In the genomic region with DNA sequence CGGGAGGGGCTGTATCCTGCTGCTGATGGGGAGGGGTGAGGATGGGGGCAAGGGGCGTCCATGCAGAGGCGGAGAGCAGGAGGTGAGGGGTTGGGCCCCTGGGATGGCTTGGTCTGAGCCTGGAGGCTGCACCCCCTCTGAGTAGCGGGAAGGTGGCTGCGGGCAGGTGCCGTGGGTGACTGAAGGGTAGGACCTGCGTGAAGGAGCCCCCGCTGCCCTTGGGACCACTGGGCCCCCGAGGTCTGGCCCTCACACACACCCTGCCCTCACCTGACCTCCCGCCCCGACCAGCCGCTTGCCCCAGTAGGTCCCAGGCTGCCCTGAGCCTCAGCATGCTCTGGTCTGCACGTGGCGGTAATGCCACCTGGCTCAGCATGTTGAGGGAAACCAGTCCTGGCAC, we compare ENCODE assay signal across 24 cellular contexts. TPM values are rescaled to one million over a fixed set of nuclear protein-coding genes. Genes with fewer than 3 reads are reported as not detected.
DNase-seq lines count a peak whose midpoint lies in the region; ATAC-seq, FAIRE-seq and TF ChIP-seq lines count a peak whose summit lies in the region.
"Had no signal": no experiment of that assay in that cellular context is flagged by ENCODE, and none has a peak within 500 bp of the region (broad histone marks: within the 10 kb centered on the region; RNA-seq: fewer than 3 reads in every experiment).

No MANE protein-coding gene starts in this region.

- no peak for FAIRE-seq in HepG2 (lab: Jason Lieb, UNC)
- FAIRE-seq: colon, GM19239 had no signal

- no TSS peak for BruUV-seq in HepG2 (replicated peaks; lab: Mats Ljungman, UMichigan)

- no peak overlapping the region for H2AFZ ChIP-seq in HepG2 (ENCODE audit: low read length)

- H3K4me2 ChIP-seq in HepG2 (ENCODE audit: low read depth, low read length), result peak overlapping the region; percentile 95

- WGBS in HepG2 (ENCODE audit: low lambda C conversion rate), result 2% methylated on average over 7 of the region's 14 CpGs

- H3K27ac ChIP-seq in cardiac muscle cell, result peak overlapping the region; percentile 96
- H3K27ac ChIP-seq in HepG2 (ENCODE audit: extremely low read length, insufficient read depth, low read length), result no peak overlapping the region
- H3K27ac ChIP-seq in uterus, result peak overlapping the region; percentile 96 to 99

- in situ Hi-C loops in HepG2 (cut with HindIII; ENCODE audit: extremely low pct_ligation_motif_present, low pct_unique_long_range_greater_than_20kb), result no loop called here

- H3K27ac Mint-ChIP-seq in stimulated activated effector memory CD8-positive, alpha-beta T cell treated with anti-CD3 and anti-CD28 coated beads, Interleukin-12 subunit alpha, Interleukin-12 subunit beta, amount 100 ng/mL, for 72 hours, result peak overlapping the region; percentile 34
- H3K27ac Mint-ChIP-seq in osteocyte (ENCODE audit: unreplicated experiment), result no peak overlapping the region
- H3K27ac Mint-ChIP-seq: CD4-positive, alpha-beta T cell; IgD-negative memory B cell had no signal

- H3K27me3 ChIP-seq in cardiac muscle cell (no peaks in the 10 kb centered on the region), HepG2 (ENCODE audit: control insufficient read depth in 1 of 2, insufficient read depth in 2 of 2, low read length in 2 of 2) (peaks cover 2 to 15% of the 10 kb centered on the region in 2 experiments; a peak in 2 of 5 replicates), uterus (no peaks in the 10 kb centered on the region)
- H3K27me3 ChIP-seq: brain microvascular endothelial cell, right lobe of liver had no signal

- H3K4me3 ChIP-seq in cardiac muscle cell, result no peak overlapping the region
- H3K4me3 ChIP-seq in HepG2 (replicated peaks in 1 of 3; ENCODE audit: insufficient read depth in 1 of 3, low read depth in 2 of 3, low read length in 3 of 3), result peak overlapping the region in 1 of 3 experiments; percentile 64; a peak in 2 of 6 replicates
- no peak overlapping the region for H3K4me3 ChIP-seq in uterus
- H3K4me3 ChIP-seq: right lobe of liver had no signal

- TF ChIP-seq POLR2A in HepG2 (IDR thresholded peaks at IDR 0.05; ENCODE audit: insufficient read depth in 1 of 2, low read depth in 2 of 2, low read length in 2 of 2) (no peak), uterus (IDR thresholded peaks at IDR 0.05) (no peak)

- no peak overlapping the region for H3K9ac ChIP-seq in HepG2 (ENCODE audit: insufficient read depth, low read depth, low read length)

- H3K9me3 ChIP-seq in cardiac muscle cell (ENCODE audit: low read depth) (no peaks in the 10 kb centered on the region), HepG2 (ENCODE audit: low read length) (no peaks in the 10 kb centered on the region), uterus (no peaks in the 10 kb centered on the region)
- H3K9me3 ChIP-seq: right lobe of liver had no signal

- intact Hi-C loops in Right ventricle myocardium superior (cut with DNase I), result no loop called here
- intact Hi-C loops in HepG2 (cut with micrococcal nuclease; ENCODE audit: unreplicated experiment), result no loop called here
- intact Hi-C loops in uterus (cut with DNase I; ENCODE audit: low total_unique reads), result no loop called here

- POLR2A ChIA-PET in HepG2 (lab: Yijun Ruan, JAX), result interaction anchor here (1.0 to 1.3 kb wide), 2 partner anchors 15 to 20 kb away, joined by 3 to 4 read pairs; no protein-coding TSS in a partner anchor

- H3K4me1 Mint-ChIP-seq in stimulated activated effector memory CD8-positive, alpha-beta T cell treated with anti-CD3 and anti-CD28 coated beads, Interleukin-12 subunit alpha, Interleukin-12 subunit beta, amount 100 ng/mL, for 72 hours, result no peaks in the 10 kb centered on the region
- H3K4me1 Mint-ChIP-seq in osteocyte (ENCODE audit: unreplicated experiment), result peaks cover 15% of the 10 kb centered on the region

- H3K9me3 Mint-ChIP-seq in stimulated activated effector memory CD8-positive, alpha-beta T cell treated with anti-CD3 and anti-CD28 coated beads, Interleukin-12 subunit alpha, Interleukin-12 subunit beta, amount 100 ng/mL, for 72 hours, result peaks cover 3% of the 10 kb centered on the region
- H3K9me3 Mint-ChIP-seq in osteocyte (ENCODE audit: unreplicated experiment), result no peaks in the 10 kb centered on the region
- H3K9me3 Mint-ChIP-seq: CD4-positive, alpha-beta T cell; IgD-negative memory B cell had no signal

- TF ChIP-seq RAD21 in HepG2 (CRISPR knock-in tag; IDR thresholded peaks at IDR 0.05), result no peak

- CTCF ChIA-PET in HepG2 (lab: Yijun Ruan, JAX; ENCODE audit: low intra/inter-chr PET ratio, low total read pairs), result no interaction called here

- H3K27me3 Mint-ChIP-seq in osteocyte (ENCODE audit: unreplicated experiment), result no peaks in the 10 kb centered on the region
- H3K27me3 Mint-ChIP-seq: CD4-positive, alpha-beta T cell; IgD-negative memory B cell had no signal

- TF ChIP-seq EP300 in HepG2 (IDR thresholded peaks at IDR 0.05; ENCODE audit: low read depth in 2 of 2, low read length in 2 of 2) (no peak), HepG2 (CRISPR knock-in tag; IDR thresholded peaks at IDR 0.05; ENCODE audit: borderline replicate concordance) (no peak)

- no peaks in the 10 kb centered on the region for H3K36me3 ChIP-seq in cardiac muscle cell
- H3K36me3 ChIP-seq in HepG2 (replicated peaks in 1 of 2; ENCODE audit: control insufficient read depth in 1 of 2, insufficient read depth in 2 of 2, low read length in 2 of 2), result no peaks in the 10 kb centered on the region
- H3K36me3 ChIP-seq in uterus, result no peaks in the 10 kb centered on the region
- H3K36me3 ChIP-seq: brain microvascular endothelial cell, right lobe of liver had no signal

- ATAC-seq in Right ventricle myocardium superior (ENCODE audit: poor library complexity), result no peak
- peak; percentile 9 for ATAC-seq in HepG2
- ATAC-seq in stimulated activated effector memory CD8-positive, alpha-beta T cell treated with anti-CD3 and anti-CD28 coated beads, Interleukin-12 subunit alpha, Interleukin-12 subunit beta, amount 100 ng/mL, for 72 hours, result no peak
- no peak for ATAC-seq in HG03159 (IDR thresholded peaks at IDR 0.05; ENCODE audit: unreplicated experiment)
- ATAC-seq: naive thymus-derived CD4-positive, alpha-beta T cell had no signal

- H4K20me1 ChIP-seq in HepG2 (ENCODE audit: insufficient read depth, low read length), result no peaks in the 10 kb centered on the region

- H3K4me3 Mint-ChIP-seq in stimulated activated effector memory CD8-positive, alpha-beta T cell treated with anti-CD3 and anti-CD28 coated beads, Interleukin-12 subunit alpha, Interleukin-12 subunit beta, amount 100 ng/mL, for 72 hours, result no peak overlapping the region
- no peak overlapping the region for H3K4me3 Mint-ChIP-seq in osteocyte (ENCODE audit: unreplicated experiment)
- H3K4me3 Mint-ChIP-seq: CD4-positive, alpha-beta T cell; IgD-negative memory B cell; naive thymus-derived CD4-positive, alpha-beta T cell had no signal

- H3K79me2 ChIP-seq in HepG2 (ENCODE audit: insufficient read depth, low read length), result no peaks in the 10 kb centered on the region

- H3K36me3 Mint-ChIP-seq in stimulated activated effector memory CD8-positive, alpha-beta T cell treated with anti-CD3 and anti-CD28 coated beads, Interleukin-12 subunit alpha, Interleukin-12 subunit beta, amount 100 ng/mL, for 72 hours, result no peaks in the 10 kb centered on the region
- no peaks in the 10 kb centered on the region for H3K36me3 Mint-ChIP-seq in osteocyte (ENCODE audit: unreplicated experiment)
- H3K36me3 Mint-ChIP-seq: naive thymus-derived CD4-positive, alpha-beta T cell had no signal

- DNase-seq in cardiac muscle cell (ENCODE audit: low read depth in 1 of 2, low spot score in 1 of 2) (no peak), Right ventricle myocardium superior (no peak), HepG2 (ENCODE audit: low spot score) (no peak), uterus (peak in 1 of 2 donors; percentile 30), amygdala (lab: John Stamatoyannopoulos, UW) (no peak), osteocyte (ENCODE audit: extremely low spot score, unreplicated experiment) (no peak)
- no peak for DNase-seq in stimulated activated effector memory CD8-positive, alpha-beta T cell treated with anti-CD3 and anti-CD28 coated beads, Interleukin-12 subunit alpha, Interleukin-12 subunit beta, amount 100 ng/mL, for 72 hours (ENCODE audit: low spot score in 2 of 2)
- DNase-seq: 8988T; activated CD8-positive, alpha-beta memory T cell treated with anti-CD3 and anti-CD28 coated beads for 24 hours; activated gamma-delta T cell; activated T-cell treated with anti-CD3 and anti-CD28 coated beads, Interleukin-2, amount 50 U/mL, for 1 hour; brain microvascular endothelial cell; CD4-positive, alpha-beta T cell; kidney glomerular epithelial cell; mesendoderm; naive thymus-derived CD4-positive, alpha-beta T cell; NCI-H1092 treated with DMSO at 0.1 percent for 48 hours; NCI-H1930; NCI-H526 treated with DMSO at 0.1 percent for 48 hours had no signal

- peaks cover 33% of the 10 kb centered on the region for H3K4me1 ChIP-seq in cardiac muscle cell (ENCODE audit: low read depth)
- peaks cover 66% of the 10 kb centered on the region for H3K4me1 ChIP-seq in HepG2 (ENCODE audit: insufficient read depth, low read length)
- H3K4me1 ChIP-seq in uterus, result peaks cover 9 to 26% of the 10 kb centered on the region in 2 donors

- TF ChIP-seq CTCF in cardiac muscle cell (IDR thresholded peaks at IDR 0.05; ENCODE audit: low read depth, low read length), result no peak
- TF ChIP-seq CTCF in HepG2 (CRISPR knock-in tag; IDR thresholded peaks at IDR 0.05), result no peak
- TF ChIP-seq CTCF in uterus (IDR thresholded peaks at IDR 0.05), result no peak
- TF ChIP-seq CTCF in osteocyte (IDR thresholded peaks at IDR 0.05), result no peak

RNA-seq across cellular contexts. Expression of a gene that starts 12.8 kb away (rescaled TPM):
- total RNA-seq in cardiac muscle cell (25.2 and 31.9 TPM in 2 replicates), Right ventricle myocardium superior (35.1 TPM), HepG2 (2016; rRNA removed; fragmentation: Illumina TruSeq; extraction: Trizol) (6.9 and 9.6 TPM in 2 replicates), uterus (100 to 1,000 TPM in 1 of 4 donors, 10 to 100 TPM in 3; 22.8 to 148 (median 34.9) TPM), osteocyte (131 and 132 TPM in 2 replicates)
- polyA plus RNA-seq in cardiac muscle cell (2.7 and 5.2 TPM in 2 replicates), HepG2 (2011; rRNA removed) (4.7 and 5.9 TPM in 2 replicates)
- 3.4 and 6.3 TPM in 2 replicates for total RNA-seq in HepG2 (2016; cell fraction: cytosol; rRNA removed; fragmentation: Illumina TruSeq; extraction: Trizol; ENCODE audit: low read depth)
- 7.7 and 7.9 TPM in 2 replicates for total RNA-seq in HepG2 (2016; cell fraction: insoluble cytoplasmic fraction; rRNA removed; fragmentation: Illumina TruSeq; extraction: Trizol)
- total RNA-seq in HepG2 (2016; cell fraction: membrane; rRNA removed; fragmentation: Illumina TruSeq; extraction: Trizol), result 4.6 and 5.7 TPM in 2 replicates
- 10.6 and 12.2 TPM in 2 replicates for total RNA-seq in HepG2 (2016; cell fraction: nucleus; rRNA removed; fragmentation: Illumina TruSeq; extraction: Trizol)
- 3.8 and 4.2 TPM in 2 replicates for polyA plus RNA-seq in HepG2 (2011; cell fraction: cytosol; rRNA removed)
- polyA plus RNA-seq in HepG2 (2011; cell fraction: nucleus; rRNA removed), result 20.3 and 21.2 TPM in 2 replicates
- 10.1 and 12.3 TPM in 2 replicates for polyA plus RNA-seq in HepG2 (2012)
- 0.60 and 0.83 TPM in 2 replicates for polyA plus RNA-seq in HepG2 (2016; cell fraction: cytosol; fragmentation: Illumina TruSeq; extraction: Trizol; ENCODE audit: low read depth)
- 16.7 and 23.3 TPM in 2 replicates for polyA plus RNA-seq in HepG2 (2016; cell fraction: insoluble cytoplasmic fraction; fragmentation: Illumina TruSeq; extraction: Trizol; ENCODE audit: low read depth)
- 3.7 and 4.4 TPM in 2 replicates for polyA plus RNA-seq in HepG2 (2016; cell fraction: membrane; fragmentation: Illumina TruSeq; extraction: Trizol; ENCODE audit: low read depth)
- 33.8 and 34.3 TPM in 2 replicates for polyA plus RNA-seq in HepG2 (2016; cell fraction: nucleus; fragmentation: Illumina TruSeq; extraction: Trizol; ENCODE audit: insufficient read depth, low read depth)
- 4.4 and 14.7 TPM in 2 replicates for polyA minus RNA-seq in HepG2 (2011; rRNA and poly(A)+ RNA removed; ENCODE audit: low replicate concordance)
- 16.7 and 22.2 TPM in 2 replicates for polyA minus RNA-seq in HepG2 (2011; cell fraction: cytosol; rRNA and poly(A)+ RNA removed)
- 10.9 and 12.1 TPM in 2 replicates for polyA minus RNA-seq in HepG2 (2011; cell fraction: nucleus; rRNA and poly(A)+ RNA removed)

RNA-seq across cellular contexts. Expression of a gene that starts 20.8 kb away (rescaled TPM):
- total RNA-seq in cardiac muscle cell, result 109 and 130 TPM in 2 replicates
- polyA plus RNA-seq in cardiac muscle cell, result 188 and 219 TPM in 2 replicates
- total RNA-seq in Right ventricle myocardium superior, result 38.7 TPM
- total RNA-seq in HepG2 (2016; rRNA removed; fragmentation: Illumina TruSeq; extraction: Trizol), result 10.4 and 10.8 TPM in 2 replicates
- 25.8 and 31.3 TPM in 2 replicates for total RNA-seq in HepG2 (2016; cell fraction: cytosol; rRNA removed; fragmentation: Illumina TruSeq; extraction: Trizol; ENCODE audit: low read depth)
- total RNA-seq in HepG2 (2016; cell fraction: insoluble cytoplasmic fraction; rRNA removed; fragmentation: Illumina TruSeq; extraction: Trizol), result 9.1 and 10.5 TPM in 2 replicates
- 30.5 and 36.7 TPM in 2 replicates for total RNA-seq in HepG2 (2016; cell fraction: membrane; rRNA removed; fragmentation: Illumina TruSeq; extraction: Trizol)
- 7.4 and 9.0 TPM in 2 replicates for total RNA-seq in HepG2 (2016; cell fraction: nucleus; rRNA removed; fragmentation: Illumina TruSeq; extraction: Trizol)
- 9.6 and 14.4 TPM in 2 replicates for polyA plus RNA-seq in HepG2 (2011; rRNA removed)
- 8.7 and 21.7 TPM in 2 replicates for polyA plus RNA-seq in HepG2 (2011; cell fraction: cytosol; rRNA removed)
- polyA plus RNA-seq in HepG2 (2011; cell fraction: nucleus; rRNA removed), result 37.4 and 44.6 TPM in 2 replicates
- 24.2 and 24.5 TPM in 2 replicates for polyA plus RNA-seq in HepG2 (2012)
- polyA plus RNA-seq in HepG2 (2016; cell fraction: cytosol; fragmentation: Illumina TruSeq; extraction: Trizol; ENCODE audit: low read depth), result 237 and 239 TPM in 2 replicates
- 38.7 and 46.2 TPM in 2 replicates for polyA plus RNA-seq in HepG2 (2016; cell fraction: insoluble cytoplasmic fraction; fragmentation: Illumina TruSeq; extraction: Trizol; ENCODE audit: low read depth)
- polyA plus RNA-seq in HepG2 (2016; cell fraction: membrane; fragmentation: Illumina TruSeq; extraction: Trizol; ENCODE audit: low read depth), result 156 and 163 TPM in 2 replicates
- polyA plus RNA-seq in HepG2 (2016; cell fraction: nucleus; fragmentation: Illumina TruSeq; extraction: Trizol; ENCODE audit: insufficient read depth, low read depth), result 44.5 and 50.9 TPM in 2 replicates
- polyA minus RNA-seq in HepG2 (2011; rRNA and poly(A)+ RNA removed; ENCODE audit: low replicate concordance), result 3.5 and 6.2 TPM in 2 replicates
- 5.6 and 7.3 TPM in 2 replicates for polyA minus RNA-seq in HepG2 (2011; cell fraction: cytosol; rRNA and poly(A)+ RNA removed)
- 6.3 and 6.6 TPM in 2 replicates for polyA minus RNA-seq in HepG2 (2011; cell fraction: nucleus; rRNA and poly(A)+ RNA removed)
- total RNA-seq in uterus, result 10 to 100 TPM in 2 of 4 donors, 1 to 10 TPM in 2; 1.5 to 68.5 (median 15.4) TPM
- total RNA-seq in osteocyte, result 85.1 and 90.4 TPM in 2 replicates
